In genomic region chr12:131233737-131234474, GRCh38 we compare ENCODE assay signal across 16 cellular contexts.
"Had no signal": no experiment of that assay in that cellular context is flagged by ENCODE, and none has a peak within 500 bp of the region (broad histone marks: within the 10 kb centered on the region; RNA-seq: fewer than 3 reads in every experiment).

No MANE protein-coding gene starts in this region.

- H3K36me3 ChIP-seq: sigmoid colon, suprapubic skin had no signal

- H3K4me3 ChIP-seq: lung, psoas muscle, sigmoid colon, suprapubic skin had no signal

- H3K27ac Mint-ChIP-seq: activated CD8-positive, alpha-beta memory T cell treated with anti-CD3 and anti-CD28 coated beads, Interleukin-2, amount 10 ng/mL, durations not matched to agents 7 days and 5 days; activated naive CD8-positive, alpha-beta T cell treated with anti-CD3 and anti-CD28 coated beads for 36 hours; activated T-cell treated with anti-CD3 and anti-CD28 coated beads, Interleukin-2, amount 50 U/mL, for 24 hours; natural killer cell had no signal

- DNase-seq: activated CD4-positive, alpha-beta T cell treated with anti-CD3 and anti-CD28 coated beads, Interleukin-2, amount 50 U/mL, for 48 hours; activated CD4-positive, CD25-positive, alpha-beta regulatory T cell treated with anti-CD3 and anti-CD28 coated beads, Interleukin-2, amount 50 U/mL, for 72 hours; activated CD8-positive, alpha-beta memory T cell treated with anti-CD3 and anti-CD28 coated beads, Interleukin-2, amount 10 ng/mL, durations not matched to agents 7 days and 5 days; activated effector memory CD4-positive, alpha-beta T cell treated with Interleukin-2 at 50 U/mL for 16 hours; activated naive CD8-positive, alpha-beta T cell treated with anti-CD3 and anti-CD28 coated beads for 36 hours; activated T-cell treated with anti-CD3 and anti-CD28 coated beads, Interleukin-2, amount 50 U/mL, for 24 hours; cerebellar nuclear complex; left cardiac atrium; natural killer cell; psoas muscle; sigmoid colon; stimulated activated CD4-positive, alpha-beta T cell treated with anti-CD3 and anti-CD28 coated beads, Interleukin-2, amount 100 ng/mL, for 48 hours; stimulated activated CD8-positive, alpha-beta memory T cell treated with anti-CD3 and anti-CD28 coated beads, Interleukin-4, amount 100 ng/mL, for 48 hours; stimulated activated naive CD8-positive, alpha-beta T cell treated with anti-CD3 and anti-CD28 coated beads, Interleukin-15, Interleukin-2, amounts not matched to agents 100 U/mL and 50 U/mL, for 24 hours had no signal

- H3K9me3 ChIP-seq: psoas muscle, suprapubic skin had no signal

- H3K4me1 Mint-ChIP-seq: activated CD8-positive, alpha-beta memory T cell treated with anti-CD3 and anti-CD28 coated beads, Interleukin-2, amount 10 ng/mL, durations not matched to agents 7 days and 5 days; natural killer cell had no signal

- H3K4me3 Mint-ChIP-seq: activated CD8-positive, alpha-beta memory T cell treated with anti-CD3 and anti-CD28 coated beads, Interleukin-2, amount 10 ng/mL, durations not matched to agents 7 days and 5 days; activated naive CD8-positive, alpha-beta T cell treated with anti-CD3 and anti-CD28 coated beads for 36 hours; activated T-cell treated with anti-CD3 and anti-CD28 coated beads, Interleukin-2, amount 50 U/mL, for 24 hours; natural killer cell had no signal

- H3K36me3 Mint-ChIP-seq: activated CD8-positive, alpha-beta memory T cell treated with anti-CD3 and anti-CD28 coated beads, Interleukin-2, amount 10 ng/mL, durations not matched to agents 7 days and 5 days; activated naive CD8-positive, alpha-beta T cell treated with anti-CD3 and anti-CD28 coated beads for 36 hours; natural killer cell had no signal

- H3K9me3 Mint-ChIP-seq: activated naive CD8-positive, alpha-beta T cell treated with anti-CD3 and anti-CD28 coated beads for 36 hours; activated T-cell treated with anti-CD3 and anti-CD28 coated beads, Interleukin-2, amount 50 U/mL, for 24 hours; natural killer cell had no signal
